1 cellular context compared by ENCODE assay signal in genomic region chr18:10690376-10690775, GRCh38.
TF ChIP-seq lines count a peak whose summit lies in the region.

No MANE protein-coding gene starts in this region.

TF ChIP-seq in H1, 55 proteins besides CTCF, POLR2A, EP300 and RAD21:
- TF ChIP-seq CHD7 (IDR thresholded peaks at IDR 0.05; ENCODE audit: insufficient replicate concordance, low read length) (no peak), JUN (IDR thresholded peaks at IDR 0.05; ENCODE audit: low read depth, low read length) (no peak), MAX (IDR thresholded peaks at IDR 0.05) (no peak), PHF8 (conservative IDR thresholded peaks at IDR 0.05; ENCODE audit: low read depth, low read length) (no peak), SAP30 (IDR thresholded peaks at IDR 0.05; ENCODE audit: insufficient read depth, insufficient replicate concordance, low read length) (no peak), TEAD4 (IDR thresholded peaks at IDR 0.05; ENCODE audit: low read depth, low read length) (no peak), SUZ12 (IDR thresholded peaks at IDR 0.05; ENCODE audit: low read length) (no peak), MAFK (IDR thresholded peaks at IDR 0.05; ENCODE audit: low read depth, low read length) (no peak), SRF (IDR thresholded peaks at IDR 0.05; ENCODE audit: low read depth, low read length) (no peak), TCF12 (IDR thresholded peaks at IDR 0.05; ENCODE audit: low read depth, low read length) (no peak)
